33 cellular contexts compared by ENCODE assay signal in the genomic region with DNA sequence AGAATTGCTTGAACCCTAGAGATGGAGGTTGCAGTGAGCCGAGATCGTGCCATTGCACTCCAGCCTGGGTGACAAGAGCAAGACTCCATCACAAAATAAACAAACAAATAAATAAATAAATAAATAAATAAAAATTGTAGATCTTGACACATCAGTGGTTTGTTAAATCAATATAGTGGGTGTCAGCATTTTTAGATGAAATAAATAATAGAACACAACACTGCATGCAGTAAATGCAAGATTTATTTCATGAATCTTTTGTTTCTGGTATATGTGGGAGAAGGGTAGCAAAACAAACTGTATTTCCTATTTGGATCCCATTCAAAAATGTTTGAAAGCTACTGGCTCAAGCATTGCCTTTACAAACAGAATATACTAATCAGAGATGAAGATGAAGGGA. TPM values are rescaled to one million over a fixed set of nuclear protein-coding genes. Genes with fewer than 3 reads are reported as not detected.
"Had no signal": no experiment of that assay in that cellular context is flagged by ENCODE, and none has a peak within 500 bp of the region (broad histone marks: within the 10 kb centered on the region; RNA-seq: fewer than 3 reads in every experiment).

No MANE protein-coding gene starts in this region.

- H3K4me3 ChIP-seq: hepatocyte, left ventricle myocardium inferior, lung, mucosa of descending colon, neural progenitor cell, right atrium auricular region, skin epidermis, stomach, testis, thyroid gland, transverse colon, upper lobe of left lung, vagina had no signal

- H3K4me2 ChIP-seq: hepatocyte, neural progenitor cell had no signal

- H3K36me3 Mint-ChIP-seq: memory B cell; neural progenitor cell; stimulated activated naive B cell treated with anti-CD40 and anti-IgM and Interleukin-4, amounts not matched to agents 10 μg/mL and 1 μg/mL and 100 μg/mL, for 72 hours had no signal

- H3K9me3 Mint-ChIP-seq: memory B cell; nephron progenitor cell; neural progenitor cell; stimulated activated naive B cell treated with anti-CD40 and anti-IgM and Interleukin-4, amounts not matched to agents 10 μg/mL and 1 μg/mL and 100 μg/mL, for 72 hours had no signal

- H3K27ac ChIP-seq: hepatocyte, left ventricle myocardium inferior, neural progenitor cell, neutrophil, right atrium auricular region, skin epidermis, stomach, testis, thyroid gland, transverse colon, upper lobe of left lung, vagina had no signal

- H3K9ac ChIP-seq: neural progenitor cell had no signal

- H3K27me3 Mint-ChIP-seq: memory B cell; naive thymus-derived CD4-positive, alpha-beta T cell; progenitor cell of endocrine pancreas; stimulated activated naive B cell treated with anti-CD40 and anti-IgM and Interleukin-4, amounts not matched to agents 10 μg/mL and 1 μg/mL and 100 μg/mL, for 72 hours had no signal

- H2AFZ ChIP-seq: hepatocyte, neural progenitor cell had no signal

- H3K79me2 ChIP-seq: hepatocyte had no signal

- DNase-seq: islet precursor cell; left ventricle myocardium inferior; midbrain; mucosa of descending colon; naive thymus-derived CD4-positive, alpha-beta T cell; nephron progenitor cell; occipital lobe; stimulated activated CD4-positive, alpha-beta T cell treated with anti-CD3 and anti-CD28 coated beads, Interleukin-12 subunit alpha, Interleukin-12 subunit beta, amount 100 ng/mL, for 4 hours; stimulated activated CD4-positive, alpha-beta T cell treated with anti-CD3 and anti-CD28 coated beads, Interleukin-15, amount 100 ng/mL, for 24 hours; stimulated activated CD4-positive, alpha-beta T cell treated with anti-CD3 and anti-CD28 coated beads, Interleukin-2, amount 100 ng/mL, for 24 hours; stimulated activated CD4-positive, alpha-beta T cell treated with anti-CD3 and anti-CD28 coated beads, Interleukin-4, amount 100 ng/mL, for 1 hour; stimulated activated naive B cell treated with anti-CD40 and anti-IgM and Interleukin-4, amounts not matched to agents 10 μg/mL and 1 μg/mL and 100 μg/mL, for 72 hours; stimulated activated naive CD8-positive, alpha-beta T cell treated with anti-CD3 and anti-CD28 coated beads, Interleukin-15, Interleukin-2, amounts not matched to agents 100 U/mL and 50 U/mL, for 24 hours; stomach; testis; thyroid gland; transverse colon; upper lobe of left lung had no signal

- H3K36me3 ChIP-seq: left ventricle myocardium inferior, neural progenitor cell, neutrophil, right atrium auricular region, stomach, thyroid gland, transverse colon, upper lobe of left lung, vagina had no signal

- H3K27ac Mint-ChIP-seq: memory B cell; naive thymus-derived CD4-positive, alpha-beta T cell; nephron progenitor cell; neural progenitor cell; progenitor cell of endocrine pancreas; stimulated activated naive B cell treated with anti-CD40 and anti-IgM and Interleukin-4, amounts not matched to agents 10 μg/mL and 1 μg/mL and 100 μg/mL, for 72 hours had no signal

- H3K27me3 ChIP-seq: hepatocyte, neural progenitor cell, neutrophil, right atrium auricular region, stomach, testis, thyroid gland, transverse colon, upper lobe of left lung, vagina had no signal

- ATAC-seq: mucosa of descending colon; naive thymus-derived CD4-positive, alpha-beta T cell; sciatic nerve; stimulated activated naive B cell treated with anti-CD40 and anti-IgM and Interleukin-4, amounts not matched to agents 10 μg/mL and 1 μg/mL and 100 μg/mL, for 72 hours; stimulated activated naive CD8-positive, alpha-beta T cell treated with anti-CD3 and anti-CD28 coated beads, Interleukin-15, Interleukin-2, amounts not matched to agents 100 U/mL and 50 U/mL, for 24 hours had no signal

- H3K4me3 Mint-ChIP-seq: memory B cell; naive thymus-derived CD4-positive, alpha-beta T cell; nephron progenitor cell; stimulated activated naive B cell treated with anti-CD40 and anti-IgM and Interleukin-4, amounts not matched to agents 10 μg/mL and 1 μg/mL and 100 μg/mL, for 72 hours had no signal

- H3K9me3 ChIP-seq: left ventricle myocardium inferior, mucosa of descending colon, neutrophil, right atrium auricular region, stomach, testis, thyroid gland, transverse colon, upper lobe of left lung, vagina had no signal

- H3K4me1 Mint-ChIP-seq: neural progenitor cell had no signal

- H3K4me1 ChIP-seq: neural progenitor cell, right atrium auricular region, stomach, testis, transverse colon, vagina had no signal

RNA-seq across cellular contexts. Expression of gene CHRM5, which starts 35.6 kb away (rescaled TPM):
- total RNA-seq: hepatocyte; kidney epithelial cell; left ventricle myocardium inferior; lower leg skin; mesenteric fat pad; mucosa of descending colon; naive thymus-derived CD4-positive, alpha-beta T cell; osteocyte; progenitor cell of endocrine pancreas; pulmonary artery endothelial cell; right atrium auricular region; stomach; thyroid gland; transverse colon; vagina had no signal
- polyA plus RNA-seq: hepatocyte, stomach had no signal
